Comparison of ENCODE assay signal across 8 cellular contexts in the genomic region with DNA sequence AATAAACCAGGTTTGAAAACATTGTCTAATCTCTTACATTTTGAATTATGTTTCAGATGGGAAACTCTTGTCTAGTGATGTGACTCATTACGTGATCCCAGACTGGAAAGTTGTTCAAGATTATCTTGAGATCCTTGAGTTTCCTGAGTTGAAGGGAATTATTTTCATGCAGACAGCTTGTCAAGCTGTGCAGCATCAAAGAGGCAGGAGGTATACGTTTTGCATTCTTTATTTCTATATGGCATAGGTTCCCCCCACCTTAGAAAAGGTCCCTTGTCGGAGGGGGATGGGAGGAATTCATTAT. TPM values are rescaled to one million over a fixed set of nuclear protein-coding genes. Genes with fewer than 3 reads are reported as not detected.
DNase-seq lines count a peak whose midpoint lies in the region; ATAC-seq and TF ChIP-seq lines count a peak whose summit lies in the region.

No MANE protein-coding gene starts in this region.

- H3K4me3 ChIP-seq in choroid plexus epithelial cell (ENCODE audit: low read depth, low read length) = no peak overlapping the region

- H3K27ac Mint-ChIP-seq in Calu3 (ENCODE audit: unreplicated experiment) = peak overlapping the region; percentile 50

- H3K36me3 ChIP-seq in KOPT-K1 (ENCODE audit: insufficient read depth, low read length) = peaks cover 32% of the 10 kb centered on the region

- H3K4me3 Mint-ChIP-seq in Calu3 (ENCODE audit: low read depth, unreplicated experiment) = peak overlapping the region; percentile 80

- CTCF ChIA-PET in Calu3 (lab: Charles Lee) = interaction anchor here (0.7 to 1.3 kb wide), 2 partner anchors 203 to 204 kb away, joined by 3 read pairs; a partner anchor contains a TSS

- intact Hi-C loops in Calu3 (cut with micrococcal nuclease; ENCODE audit: unreplicated experiment) = no loop called here

- peaks cover 28% of the 10 kb centered on the region for H3K4me1 Mint-ChIP-seq in Calu3 (ENCODE audit: low read depth, unreplicated experiment)

- H3K36me3 Mint-ChIP-seq in Calu3 (ENCODE audit: insufficient read depth, unreplicated experiment) = peaks cover 27% of the 10 kb centered on the region

- H3K9me3 ChIP-seq in KOPT-K1 (ENCODE audit: insufficient read depth, low read length, poor library complexity, severe bottlenecking) = no peaks in the 10 kb centered on the region

- peak; percentile 16 for ATAC-seq in omental fat pad (ENCODE audit: low FRiP score)
- ATAC-seq in GM21528 (IDR thresholded peaks at IDR 0.05; ENCODE audit: low FRiP score, unreplicated experiment) = no peak
- no peak for ATAC-seq in GM19455 (IDR thresholded peaks at IDR 0.05; ENCODE audit: unreplicated experiment)

- no peaks in the 10 kb centered on the region for H3K27me3 Mint-ChIP-seq in Calu3 (ENCODE audit: unreplicated experiment)

- H3K9me3 Mint-ChIP-seq in Calu3 (ENCODE audit: low read depth, unreplicated experiment) = no peaks in the 10 kb centered on the region

- TF ChIP-seq CTCF in Calu3 (IDR thresholded peaks at IDR 0.05; ENCODE audit: unreplicated experiment) (no peak), choroid plexus epithelial cell (conservative IDR thresholded peaks at IDR 0.05; ENCODE audit: low read depth, low read length) (no peak), omental fat pad (IDR thresholded peaks at IDR 0.05) (no peak)

- no TSS peak for BruUV-seq in Calu3 (replicated peaks; lab: Mats Ljungman, UMichigan)

- H3K27ac ChIP-seq in KOPT-K1 (ENCODE audit: low read depth, low read length, poor library complexity, severe bottlenecking) = peak overlapping the region; percentile 91

- DNase-seq in Calu3 = no peak
- peak; percentile 31 for DNase-seq in choroid plexus epithelial cell (ENCODE audit: low read depth)
- no peak for DNase-seq in omental fat pad (ENCODE audit: low spot score)
- DNase-seq in NCI-H2029 treated with DMSO at 0.1 percent for 48 hours (lab: John Stamatoyannopoulos, UW) = no peak
- no peak for DNase-seq in NCI-H1930 (lab: John Stamatoyannopoulos, UW)

RNA-seq across cellular contexts. Expression of a gene that starts 1.5 kb away (rescaled TPM):
- total RNA-seq in Calu3 (2022) (24.6 and 25.3 TPM in 2 replicates), omental fat pad (10 to 100 TPM; 24.4 to 60.8 (median 42.1) TPM)

RNA-seq across cellular contexts. Expression of a gene that starts 41.3 kb away (rescaled TPM):
- total RNA-seq in Calu3 (2022) (0.09 and 0.15 TPM in 2 replicates), omental fat pad (under 1 TPM in 1 of 4 donors, not detected in 3; 0.47 TPM)
